9 cellular contexts compared by ENCODE assay signal in genomic region chr2:144449028-144449406, GRCh38.
DNase-seq lines count a peak whose midpoint lies in the region; ATAC-seq and TF ChIP-seq lines count a peak whose summit lies in the region.
"Had no signal": no experiment of that assay in that cellular context is flagged by ENCODE, and none has a peak within 500 bp of the region (broad histone marks: within the 10 kb centered on the region; RNA-seq: fewer than 3 reads in every experiment).

No MANE protein-coding gene starts in this region.

- no peak overlapping the region for H4K91ac ChIP-seq in H9 (ENCODE audit: insufficient read length, low read depth, low read length)

- H3K23ac ChIP-seq in H9 (ENCODE audit: insufficient read length, low read depth, low read length) (no peak overlapping the region), mesendoderm (ENCODE audit: low read length) (no peak overlapping the region)

- H3K9ac ChIP-seq in H9 (ENCODE audit: extremely low read depth, insufficient read length, low read length), result no peak overlapping the region
- no peak overlapping the region for H3K9ac ChIP-seq in mesendoderm (ENCODE audit: low read length)

- no peaks in the 10 kb centered on the region for H3K79me1 ChIP-seq in H9 (ENCODE audit: insufficient read depth, low read depth, low read length, poor library complexity, severe bottlenecking)
- no peaks in the 10 kb centered on the region for H3K79me1 ChIP-seq in mesendoderm (ENCODE audit: low read length)

- H3K4me3 Mint-ChIP-seq in H9, result no peak overlapping the region

- no peak overlapping the region for H3T11ph ChIP-seq in H9 (ENCODE audit: low read length)

- no peaks in the 10 kb centered on the region for H3K36me3 ChIP-seq in mesendoderm (ENCODE audit: control insufficient read depth, insufficient read depth, low read length)

- H2BK15ac ChIP-seq in H9 (ENCODE audit: low read depth, low read length) (no peak overlapping the region), mesendoderm (replicated peaks; ENCODE audit: low read depth) (no peak overlapping the region)

- peaks cover 5% of the 10 kb centered on the region; the same call in 1 of the 2 replicates for H3K27me3 ChIP-seq in H9 (ENCODE audit: insufficient read depth, low read length)
- H3K27me3 ChIP-seq in mesendoderm (ENCODE audit: insufficient read depth, low read length, poor library complexity), result no peaks in the 10 kb centered on the region

- H3K4me1 ChIP-seq in H9 (ENCODE audit: insufficient read depth, low read length) (peaks cover 12% of the 10 kb centered on the region; the same call in 1 of the 2 replicates), mesendoderm (ENCODE audit: control insufficient read depth, low read depth, low read length) (peaks cover 24% of the 10 kb centered on the region)

- H3K23me2 ChIP-seq in H9 (ENCODE audit: insufficient read length, low read depth, low read length, poor library complexity, severe bottlenecking), result no peaks in the 10 kb centered on the region

- H2BK120ac ChIP-seq in H9 (ENCODE audit: low read depth, low read length, poor library complexity, severe bottlenecking) (no peak overlapping the region), mesendoderm (ENCODE audit: low read depth, low read length) (no peak overlapping the region)

- H3K4me3 ChIP-seq in AG10803 (ENCODE audit: low read length) (peak overlapping the region; percentile 1), mesendoderm (ENCODE audit: low read length) (no peak overlapping the region)

- no peak overlapping the region for H2BK20ac ChIP-seq in H9 (ENCODE audit: low read depth, low read length, poor library complexity, severe bottlenecking)

- TF ChIP-seq CTCF in AG10803 (conservative IDR thresholded peaks at IDR 0.05; ENCODE audit: low read length), result peak; percentile 61
- TF ChIP-seq CTCF in H9 (conservative IDR thresholded peaks at IDR 0.05), result peak; percentile 76

- no CpG with 5 or more reads among the region's 7 CpGs for WGBS in H9 (ENCODE audit: extremely low coverage, insufficient read length, low lambda C conversion rate)
- no CpG with 5 or more reads among the region's 7 CpGs for WGBS in mesendoderm (ENCODE audit: extremely low coverage, insufficient coverage, low lambda C conversion rate)

- H4K5ac ChIP-seq in H9 (ENCODE audit: insufficient read length, low read depth, low read length) (no peak overlapping the region), mesendoderm (ENCODE audit: low read length) (no peak overlapping the region)

- H3K27me3 Mint-ChIP-seq in H9 (ENCODE audit: low read depth), result peaks cover 34% of the 10 kb centered on the region

- H3K27ac ChIP-seq in H9 (ENCODE audit: insufficient read length, low read depth, low read length), result peak overlapping the region; percentile 22
- H3K27ac ChIP-seq in cingulate gyrus (ENCODE audit: low read depth, low read length), result peak overlapping the region; percentile 94
- no peak overlapping the region for H3K27ac ChIP-seq in mesendoderm (ENCODE audit: low read depth, low read length)

- H2BK12ac ChIP-seq in H9 (ENCODE audit: insufficient read length, low read depth, low read length), result no peak overlapping the region

- H4K20me1 ChIP-seq in H9 (ENCODE audit: control insufficient read depth, insufficient read depth, insufficient read length), result no peaks in the 10 kb centered on the region

- H4K8ac ChIP-seq in H9 (replicated peaks; ENCODE audit: insufficient read length, low read depth, low read length) (no peak overlapping the region), mesendoderm (ENCODE audit: low read depth, low read length) (no peak overlapping the region)

- H3K4me1 Mint-ChIP-seq in H9, result peaks cover 62% of the 10 kb centered on the region in 2 experiments

- no peak overlapping the region for H2AFZ ChIP-seq in H9 (ENCODE audit: low read length)

- H2AK5ac ChIP-seq in H9 (ENCODE audit: insufficient read length, low read length) (no peak overlapping the region), mesendoderm (ENCODE audit: low read length) (no peak overlapping the region)

- peak; percentile 33 for DNase-seq in AG10803 (ENCODE audit: low read depth)
- peak; percentile 77 for DNase-seq in H9
- peak; percentile 81 for DNase-seq in mesendoderm
- no peak for DNase-seq in NCI-H748 (lab: John Stamatoyannopoulos, UW; ENCODE audit: unreplicated experiment)
- DNase-seq: T-cell had no signal

- no peak overlapping the region for H3K14ac ChIP-seq in H9 (ENCODE audit: insufficient read depth, low read length)

- ATAC-seq in HG02642 (IDR thresholded peaks at IDR 0.05; ENCODE audit: poor library complexity, unreplicated experiment), result no peak
- no peak for ATAC-seq in HG02840 (IDR thresholded peaks at IDR 0.05; ENCODE audit: low FRiP score, unreplicated experiment)
- no peak for ATAC-seq in GM21360 (IDR thresholded peaks at IDR 0.05; ENCODE audit: unreplicated experiment)

- peaks cover 8% of the 10 kb centered on the region in 2 experiments; a peak in 4 of 5 replicates for H3K9me3 Mint-ChIP-seq in H9
- H3K9me3 Mint-ChIP-seq: T-cell had no signal

- H3K4me2 ChIP-seq in H9 (ENCODE audit: insufficient read depth, insufficient read length, low read length) (no peak overlapping the region), mesendoderm (ENCODE audit: low read length) (no peak overlapping the region)

- H3K79me2 ChIP-seq in H9 (ENCODE audit: insufficient read depth, low read length), result no peaks in the 10 kb centered on the region
- no peaks in the 10 kb centered on the region for H3K79me2 ChIP-seq in mesendoderm (ENCODE audit: control insufficient read depth, insufficient read depth, low read length)

- H3K56ac ChIP-seq in H9 (ENCODE audit: insufficient read length, low read depth, low read length) (no peak overlapping the region), mesendoderm (ENCODE audit: low read length) (peak overlapping the region; percentile 71)

- no peak overlapping the region for H3K4ac ChIP-seq in H9 (ENCODE audit: low read depth, low read length)
- no peak overlapping the region for H3K4ac ChIP-seq in mesendoderm (ENCODE audit: low read depth, low read length)

- H3K27ac Mint-ChIP-seq in H9, result peak overlapping the region in 1 of 3 experiments; percentile 61; a peak in 1 of 7 replicates
- H3K27ac Mint-ChIP-seq: T-cell had no signal

- H3K36me3 Mint-ChIP-seq in H9 (ENCODE audit: insufficient read depth in 1 of 3, low read depth in 3 of 3), result peaks cover 0 to 11% (median 6%) of the 10 kb centered on the region in 3 experiments; a peak in 4 of 7 replicates

- H3K18ac ChIP-seq in H9 (ENCODE audit: insufficient read length, low read depth, low read length) (no peak overlapping the region), mesendoderm (ENCODE audit: low read length) (no peak overlapping the region)

- no peaks in the 10 kb centered on the region for H3K9me3 ChIP-seq in H9 (ENCODE audit: control insufficient read depth, low read depth, low read length)

- H2BK5ac ChIP-seq in H9 (ENCODE audit: insufficient read length, low read length) (no peak overlapping the region), mesendoderm (ENCODE audit: low read length) (no peak overlapping the region)
